9 cellular contexts compared by ENCODE assay signal in the genomic region with DNA sequence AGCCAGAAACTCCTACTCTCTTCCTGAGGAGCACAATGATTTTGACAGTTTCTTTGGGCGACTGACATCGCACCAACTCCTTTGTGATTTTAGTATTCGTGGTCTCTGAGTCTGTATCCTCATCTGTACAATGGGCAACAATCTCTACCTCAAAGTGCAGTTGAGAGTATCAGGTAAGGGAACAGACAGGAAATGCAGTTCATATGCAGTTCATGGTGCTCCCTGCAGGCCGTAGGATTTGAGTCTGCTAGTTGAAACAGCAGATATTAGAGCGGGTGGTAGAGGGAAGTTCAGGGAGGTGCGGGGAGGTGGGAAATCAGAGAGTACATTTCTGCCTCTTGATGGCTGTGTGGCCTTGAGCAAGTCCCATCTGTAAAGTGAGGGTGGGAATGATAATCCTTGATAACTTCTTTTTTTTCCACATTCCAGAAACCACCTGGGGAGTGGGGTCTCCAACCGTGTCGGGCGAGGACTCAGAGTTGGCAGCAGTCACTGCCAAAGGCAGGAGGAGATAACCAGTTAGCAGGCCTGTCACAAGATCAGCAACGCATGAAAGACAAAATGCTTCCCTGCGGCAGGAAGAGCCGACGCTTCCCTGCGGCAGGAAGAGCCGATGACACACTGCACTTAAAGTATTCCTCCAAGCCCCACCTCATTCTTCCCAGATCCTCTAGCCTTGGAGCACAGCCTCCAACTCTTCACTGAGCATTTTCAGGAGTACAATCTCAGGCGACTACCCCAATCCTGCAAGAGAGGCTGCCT. TPM values are rescaled to one million over a fixed set of nuclear protein-coding genes. Genes with fewer than 3 reads are reported as not detected.
DNase-seq lines count a peak whose midpoint lies in the region; ATAC-seq, FAIRE-seq and TF ChIP-seq lines count a peak whose summit lies in the region.
"Had no signal": no experiment of that assay in that cellular context is flagged by ENCODE, and none has a peak within 500 bp of the region (broad histone marks: within the 10 kb centered on the region; RNA-seq: fewer than 3 reads in every experiment).

No MANE protein-coding gene starts in this region.

- no peak for ATAC-seq in natural killer cell treated with Interleukin-12 subunit alpha and Interleukin-12 subunit beta and Interleukin-15 and Interleukin-18, amount 100 ng/mL, for 72 hours
- ATAC-seq in natural killer cell (no peak), SK-N-SH treated with all-trans-retinoic acid at 6 μM for 48 hours (peak; percentile 86)

- no peak overlapping the region for H3K4me3 Mint-ChIP-seq in natural killer cell treated with Interleukin-12 subunit alpha and Interleukin-12 subunit beta and Interleukin-15 and Interleukin-18, amount 100 ng/mL, for 72 hours
- H3K4me3 Mint-ChIP-seq in natural killer cell = no peak overlapping the region

- FAIRE-seq in urothelium cell line (lab: Jason Lieb, UNC) = no peak

- H3K27ac Mint-ChIP-seq in natural killer cell treated with Interleukin-12 subunit alpha and Interleukin-12 subunit beta and Interleukin-15 and Interleukin-18, amount 100 ng/mL, for 72 hours = peak overlapping the region; percentile 11 to 13
- no peak overlapping the region for H3K27ac Mint-ChIP-seq in natural killer cell

- H3K36me3 Mint-ChIP-seq in natural killer cell treated with Interleukin-12 subunit alpha and Interleukin-12 subunit beta and Interleukin-15 and Interleukin-18, amount 100 ng/mL, for 72 hours = no peaks in the 10 kb centered on the region
- no peaks in the 10 kb centered on the region for H3K36me3 Mint-ChIP-seq in natural killer cell

- H3K4me1 Mint-ChIP-seq in natural killer cell treated with Interleukin-12 subunit alpha and Interleukin-12 subunit beta and Interleukin-15 and Interleukin-18, amount 100 ng/mL, for 72 hours (ENCODE audit: low read depth in 2 of 2) = peaks cover 26 to 38% of the 10 kb centered on the region in 2 donors
- peaks cover 0 to 19% of the 10 kb centered on the region in 2 donors for H3K4me1 Mint-ChIP-seq in natural killer cell

- intact Hi-C loops in natural killer cell (cut with micrococcal nuclease) = loop anchor here (10.0 kb wide), 1 partner anchor 127 kb away; no protein-coding TSS in a partner anchor

- DNase-seq in natural killer cell treated with Interleukin-12 subunit alpha and Interleukin-12 subunit beta and Interleukin-15 and Interleukin-18, amount 100 ng/mL, for 72 hours (ENCODE audit: low spot score) = peak; percentile 20
- no peak for DNase-seq in natural killer cell
- DNase-seq in glomerular visceral epithelial cell (ENCODE audit: extremely low spot score) = peak; percentile 86
- DNase-seq in urothelium cell line (ENCODE audit: low spot score) = peak; percentile 66
- DNase-seq in NCI-H1417 treated with DMSO at 0.1 percent for 48 hours (lab: John Stamatoyannopoulos, UW) = no peak
- no peak for DNase-seq in ecto neural progenitor cell (ENCODE audit: low spot score)
- DNase-seq in DMS79 (lab: John Stamatoyannopoulos, UW) = no peak
- DNase-seq: anterior cingulate cortex had no signal

- no peak for TF ChIP-seq CTCF in natural killer cell (IDR thresholded peaks at IDR 0.05)

- no peaks in the 10 kb centered on the region for H3K9me3 Mint-ChIP-seq in natural killer cell treated with Interleukin-12 subunit alpha and Interleukin-12 subunit beta and Interleukin-15 and Interleukin-18, amount 100 ng/mL, for 72 hours
- H3K9me3 Mint-ChIP-seq in natural killer cell = no peaks in the 10 kb centered on the region

- H3K27me3 Mint-ChIP-seq in natural killer cell treated with Interleukin-12 subunit alpha and Interleukin-12 subunit beta and Interleukin-15 and Interleukin-18, amount 100 ng/mL, for 72 hours = no peaks in the 10 kb centered on the region
- no peaks in the 10 kb centered on the region for H3K27me3 Mint-ChIP-seq in natural killer cell (ENCODE audit: low read depth in 2 of 2)

TF ChIP-seq in SK-N-SH treated with all-trans-retinoic acid at 6 μM for 48 hours, 23 proteins besides CTCF, POLR2A, EP300 and RAD21:
- TF ChIP-seq PPARA (CRISPR knock-in tag; IDR thresholded peaks at IDR 0.05; ENCODE audit: borderline replicate concordance) (no peak), TCF4 (CRISPR knock-in tag; IDR thresholded peaks at IDR 0.05; ENCODE audit: borderline replicate concordance) (no peak), ZC3H10 (CRISPR knock-in tag; IDR thresholded peaks at IDR 0.05) (no peak), ZNF8 (CRISPR knock-in tag; IDR thresholded peaks at IDR 0.05) (no peak), ISL1 (CRISPR knock-in tag; IDR thresholded peaks at IDR 0.05) (no peak), SNAI2 (CRISPR knock-in tag; IDR thresholded peaks at IDR 0.05) (no peak), ZNF70 (CRISPR knock-in tag; IDR thresholded peaks at IDR 0.05) (no peak), ZFP30 (CRISPR knock-in tag; IDR thresholded peaks at IDR 0.05) (no peak), ZFP3 (CRISPR knock-in tag; IDR thresholded peaks at IDR 0.05) (no peak)
- TF ChIP-seq, protein P1, sequence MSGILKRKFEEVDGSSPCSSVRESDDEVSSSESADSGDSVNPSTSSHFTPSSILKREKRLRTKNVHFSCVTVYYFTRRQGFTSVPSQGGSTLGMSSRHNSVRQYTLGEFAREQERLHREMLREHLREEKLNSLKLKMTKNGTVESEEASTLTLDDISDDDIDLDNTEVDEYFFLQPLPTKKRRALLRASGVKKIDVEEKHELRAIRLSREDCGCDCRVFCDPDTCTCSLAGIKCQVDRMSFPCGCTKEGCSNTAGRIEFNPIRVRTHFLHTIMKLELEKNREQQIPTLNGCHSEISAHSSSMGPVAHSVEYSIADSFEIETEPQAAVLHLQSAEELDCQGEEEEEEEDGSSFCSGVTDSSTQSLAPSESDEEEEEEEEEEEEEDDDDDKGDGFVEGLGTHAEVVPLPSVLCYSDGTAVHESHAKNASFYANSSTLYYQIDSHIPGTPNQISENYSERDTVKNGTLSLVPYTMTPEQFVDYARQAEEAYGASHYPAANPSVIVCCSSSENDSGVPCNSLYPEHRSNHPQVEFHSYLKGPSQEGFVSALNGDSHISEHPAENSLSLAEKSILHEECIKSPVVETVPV (CRISPR knock-in tag; IDR thresholded peaks at IDR 0.05) = no peak
- TF ChIP-seq, protein P2, sequence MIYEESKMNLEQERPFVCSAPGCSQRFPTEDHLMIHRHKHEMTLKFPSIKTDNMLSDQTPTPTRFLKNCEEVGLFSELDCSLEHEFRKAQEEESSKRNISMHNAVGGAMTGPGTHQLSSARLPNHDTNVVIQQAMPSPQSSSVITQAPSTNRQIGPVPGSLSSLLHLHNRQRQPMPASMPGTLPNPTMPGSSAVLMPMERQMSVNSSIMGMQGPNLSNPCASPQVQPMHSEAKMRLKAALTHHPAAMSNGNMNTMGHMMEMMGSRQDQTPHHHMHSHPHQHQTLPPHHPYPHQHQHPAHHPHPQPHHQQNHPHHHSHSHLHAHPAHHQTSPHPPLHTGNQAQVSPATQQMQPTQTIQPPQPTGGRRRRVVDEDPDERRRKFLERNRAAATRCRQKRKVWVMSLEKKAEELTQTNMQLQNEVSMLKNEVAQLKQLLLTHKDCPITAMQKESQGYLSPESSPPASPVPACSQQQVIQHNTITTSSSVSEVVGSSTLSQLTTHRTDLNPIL (CRISPR knock-in tag; IDR thresholded peaks at IDR 0.05; ENCODE audit: low read depth) = no peak
- TF ChIP-seq, protein P3, sequence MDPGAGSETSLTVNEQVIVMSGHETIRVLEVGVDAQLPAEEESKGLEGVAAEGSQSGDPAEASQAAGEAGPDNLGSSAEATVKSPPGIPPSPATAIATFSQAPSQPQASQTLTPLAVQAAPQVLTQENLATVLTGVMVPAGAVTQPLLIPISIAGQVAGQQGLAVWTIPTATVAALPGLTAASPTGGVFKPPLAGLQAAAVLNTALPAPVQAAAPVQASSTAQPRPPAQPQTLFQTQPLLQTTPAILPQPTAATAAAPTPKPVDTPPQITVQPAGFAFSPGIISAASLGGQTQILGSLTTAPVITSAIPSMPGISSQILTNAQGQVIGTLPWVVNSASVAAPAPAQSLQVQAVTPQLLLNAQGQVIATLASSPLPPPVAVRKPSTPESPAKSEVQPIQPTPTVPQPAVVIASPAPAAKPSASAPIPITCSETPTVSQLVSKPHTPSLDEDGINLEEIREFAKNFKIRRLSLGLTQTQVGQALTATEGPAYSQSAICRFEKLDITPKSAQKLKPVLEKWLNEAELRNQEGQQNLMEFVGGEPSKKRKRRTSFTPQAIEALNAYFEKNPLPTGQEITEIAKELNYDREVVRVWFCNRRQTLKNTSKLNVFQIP (CRISPR knock-in tag; IDR thresholded peaks at IDR 0.05; ENCODE audit: borderline replicate concordance, low read depth) = no peak
- TF ChIP-seq, protein P4, sequence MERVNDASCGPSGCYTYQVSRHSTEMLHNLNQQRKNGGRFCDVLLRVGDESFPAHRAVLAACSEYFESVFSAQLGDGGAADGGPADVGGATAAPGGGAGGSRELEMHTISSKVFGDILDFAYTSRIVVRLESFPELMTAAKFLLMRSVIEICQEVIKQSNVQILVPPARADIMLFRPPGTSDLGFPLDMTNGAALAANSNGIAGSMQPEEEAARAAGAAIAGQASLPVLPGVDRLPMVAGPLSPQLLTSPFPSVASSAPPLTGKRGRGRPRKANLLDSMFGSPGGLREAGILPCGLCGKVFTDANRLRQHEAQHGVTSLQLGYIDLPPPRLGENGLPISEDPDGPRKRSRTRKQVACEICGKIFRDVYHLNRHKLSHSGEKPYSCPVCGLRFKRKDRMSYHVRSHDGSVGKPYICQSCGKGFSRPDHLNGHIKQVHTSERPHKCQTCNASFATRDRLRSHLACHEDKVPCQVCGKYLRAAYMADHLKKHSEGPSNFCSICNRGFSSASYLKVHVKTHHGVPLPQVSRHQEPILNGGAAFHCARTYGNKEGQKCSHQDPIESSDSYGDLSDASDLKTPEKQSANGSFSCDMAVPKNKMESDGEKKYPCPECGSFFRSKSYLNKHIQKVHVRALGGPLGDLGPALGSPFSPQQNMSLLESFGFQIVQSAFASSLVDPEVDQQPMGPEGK (CRISPR knock-in tag; IDR thresholded peaks at IDR 0.05; ENCODE audit: borderline replicate concordance) = no peak

RNA-seq across cellular contexts. Expression of a gene that starts 6.0 kb away (rescaled TPM):
- 10 to 100 TPM; 11.4 to 38.7 TPM for total RNA-seq in natural killer cell treated with Interleukin-12 subunit alpha and Interleukin-12 subunit beta and Interleukin-15 and Interleukin-18, amount 100 ng/mL, for 72 hours
- total RNA-seq in natural killer cell = 10 to 100 TPM; 25.0 to 34.9 (median 33.0) TPM

Comparison
In these comparisons a context has a peak if more than half of its experiments do, and no peak if none do; other contexts are left out.
1. DNase-seq: peak in natural killer cell treated with Interleukin-12 subunit alpha and Interleukin-12 subunit beta and Interleukin-15 and Interleukin-18, amount 100 ng/mL, for 72 hours (single experiment), glomerular visceral epithelial cell (single experiment) and urothelium cell line (single experiment); none in natural killer cell (single experiment), NCI-H1417 treated with DMSO at 0.1 percent for 48 hours (single experiment), ecto neural progenitor cell (single experiment) and DMS79 (single experiment).
2. H3K27ac Mint-ChIP-seq: peak in natural killer cell treated with Interleukin-12 subunit alpha and Interleukin-12 subunit beta and Interleukin-15 and Interleukin-18, amount 100 ng/mL, for 72 hours (2 of 2); none in natural killer cell (0 of 2).